16 cellular contexts compared by ENCODE assay signal in the genomic region with DNA sequence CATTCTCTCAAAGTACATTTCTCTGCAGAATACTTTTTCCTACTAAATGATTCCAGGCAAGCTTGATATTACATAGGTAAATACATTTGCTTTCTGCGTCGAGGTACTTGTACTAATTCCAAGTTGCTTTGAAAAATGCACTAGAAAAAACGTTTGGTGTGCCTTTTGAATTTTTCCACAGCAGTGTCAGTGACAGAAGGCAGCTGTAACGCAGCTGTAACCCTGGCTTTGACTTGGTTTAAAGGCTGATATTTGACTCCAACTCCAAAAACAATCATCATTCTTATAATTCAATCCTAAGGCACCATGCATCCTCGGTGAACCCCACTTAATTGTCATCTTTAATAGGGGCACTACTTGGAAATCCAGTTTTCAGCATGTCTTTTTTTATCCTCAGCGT.
DNase-seq lines count a peak whose midpoint lies in the region; ATAC-seq and TF ChIP-seq lines count a peak whose summit lies in the region.
"Had no signal": no experiment of that assay in that cellular context is flagged by ENCODE, and none has a peak within 500 bp of the region (broad histone marks: within the 10 kb centered on the region; RNA-seq: fewer than 3 reads in every experiment).

No MANE protein-coding gene starts in this region.

- H3K4me3 ChIP-seq in WERI-Rb-1 (ENCODE audit: low read depth, low read length) (no peak overlapping the region), testis (no peak overlapping the region)
- H3K4me3 ChIP-seq: K562 had no signal

- peaks cover 91% of the 10 kb centered on the region for H3K4me1 Mint-ChIP-seq in stimulated activated naive CD8-positive, alpha-beta T cell treated with anti-CD3 and anti-CD28 coated beads, Interleukin-15, Interleukin-2, amounts not matched to agents 100 ng/mL and 50 ng/mL, for 24 hours (ENCODE audit: low read depth)
- peaks cover 59 to 81% (median 63%) of the 10 kb centered on the region in 3 donors for H3K4me1 Mint-ChIP-seq in naive B cell

- ATAC-seq in stimulated activated naive CD8-positive, alpha-beta T cell treated with anti-CD3 and anti-CD28 coated beads, Interleukin-15, Interleukin-2, amounts not matched to agents 100 U/mL and 50 U/mL, for 24 hours: no peak
- ATAC-seq in naive B cell (ENCODE audit: low read depth in 2 of 2): no peak
- ATAC-seq in GM18498 (IDR thresholded peaks at IDR 0.05; ENCODE audit: unreplicated experiment): no peak
- ATAC-seq: K562 had no signal

- H3K27me3 ChIP-seq in WERI-Rb-1 (ENCODE audit: insufficient read depth, low read depth, severe bottlenecking): no peaks in the 10 kb centered on the region
- H3K27me3 ChIP-seq in testis: no peaks in the 10 kb centered on the region

- H3K27ac ChIP-seq in WERI-Rb-1: peak overlapping the region; percentile 26
- no peak overlapping the region for H3K27ac ChIP-seq in testis

- H3K27ac Mint-ChIP-seq in stimulated activated naive CD8-positive, alpha-beta T cell treated with anti-CD3 and anti-CD28 coated beads, Interleukin-15, Interleukin-2, amounts not matched to agents 100 ng/mL and 50 ng/mL, for 24 hours: peak overlapping the region; percentile 64
- peak overlapping the region in 4 of 6 donors; percentile 15 to 94 (median 68) for H3K27ac Mint-ChIP-seq in naive B cell
- H3K27ac Mint-ChIP-seq: progenitor cell of endocrine pancreas had no signal

- TF ChIP-seq POLR2A in testis (IDR thresholded peaks at IDR 0.05): no peak

- peaks cover 4% of the 10 kb centered on the region for H3K36me3 Mint-ChIP-seq in stimulated activated naive CD8-positive, alpha-beta T cell treated with anti-CD3 and anti-CD28 coated beads, Interleukin-15, Interleukin-2, amounts not matched to agents 100 ng/mL and 50 ng/mL, for 24 hours (ENCODE audit: low read depth)
- no peaks in the 10 kb centered on the region for H3K36me3 Mint-ChIP-seq in naive B cell

- peaks cover 25% of the 10 kb centered on the region for H3K4me1 ChIP-seq in testis

- H3K9me3 ChIP-seq in WERI-Rb-1 (ENCODE audit: severe bottlenecking) (no peaks in the 10 kb centered on the region), testis (no peaks in the 10 kb centered on the region)

- no peaks in the 10 kb centered on the region for H3K36me3 ChIP-seq in WERI-Rb-1
- H3K36me3 ChIP-seq in testis (ENCODE audit: low read depth, missing control alignments): no peaks in the 10 kb centered on the region

- intact Hi-C loops in testis (cut with DNase I; ENCODE audit: low total_unique reads): no loop called here

- DNase-seq in stimulated activated naive CD8-positive, alpha-beta T cell treated with anti-CD3 and anti-CD28 coated beads, Interleukin-15, Interleukin-2, amounts not matched to agents 100 U/mL and 50 U/mL, for 24 hours: no peak
- DNase-seq in WERI-Rb-1 (no peak), naive B cell (no peak), GM03348 (ENCODE audit: low spot score) (no peak), testis (no peak)
- DNase-seq: activated CD4-positive, alpha-beta T cell treated with anti-CD3 and anti-CD28 coated beads for 48 hours; activated naive CD4-positive, alpha-beta T cell treated with Interleukin-2 at 50 U/mL for 16 hours; Calu3; EL; head of caudate nucleus; NK-92 treated with Interleukin-12 subunit alpha and Interleukin-12 subunit beta, amount 100 ng/mL, for 24 hours; RPMI8226 had no signal

- no peaks in the 10 kb centered on the region for H3K9me3 Mint-ChIP-seq in stimulated activated naive CD8-positive, alpha-beta T cell treated with anti-CD3 and anti-CD28 coated beads, Interleukin-15, Interleukin-2, amounts not matched to agents 100 ng/mL and 50 ng/mL, for 24 hours
- H3K9me3 Mint-ChIP-seq in naive B cell: no peaks in the 10 kb centered on the region

- H3K27me3 Mint-ChIP-seq in stimulated activated naive CD8-positive, alpha-beta T cell treated with anti-CD3 and anti-CD28 coated beads, Interleukin-15, Interleukin-2, amounts not matched to agents 100 ng/mL and 50 ng/mL, for 24 hours: no peaks in the 10 kb centered on the region
- H3K27me3 Mint-ChIP-seq in naive B cell: no peaks in the 10 kb centered on the region
- H3K27me3 Mint-ChIP-seq: progenitor cell of endocrine pancreas had no signal

- 66 to 68% methylated on average over 6 of the region's 6 CpGs for WGBS in testis, 2 donors

- no peak overlapping the region for H3K4me3 Mint-ChIP-seq in stimulated activated naive CD8-positive, alpha-beta T cell treated with anti-CD3 and anti-CD28 coated beads, Interleukin-15, Interleukin-2, amounts not matched to agents 100 ng/mL and 50 ng/mL, for 24 hours
- H3K4me3 Mint-ChIP-seq in naive B cell: no peak overlapping the region

- TF ChIP-seq CTCF in WERI-Rb-1 (IDR thresholded peaks at IDR 0.05; ENCODE audit: low read depth, low read length) (no peak), testis (IDR thresholded peaks at IDR 0.05) (no peak)
